In the genomic region with DNA sequence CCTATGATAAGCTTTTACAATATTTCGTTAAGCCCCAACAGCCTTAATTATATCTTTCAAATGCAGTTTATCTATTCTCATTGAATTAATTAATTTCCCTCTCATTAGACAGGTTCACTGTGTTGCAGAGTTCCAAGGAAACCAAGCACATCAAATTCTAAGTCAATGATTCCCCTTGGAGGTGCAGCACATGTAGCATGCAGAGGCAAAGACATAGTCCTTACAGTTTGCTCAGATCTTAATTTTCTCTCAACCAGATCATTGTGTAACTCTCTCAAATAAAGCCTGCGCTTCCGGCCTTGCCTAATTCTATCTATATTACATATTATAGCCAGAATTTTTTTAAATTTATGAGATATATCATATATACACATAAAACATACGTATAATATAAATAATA, we compare ENCODE assay signal across 27 cellular contexts.
"Had no signal": no experiment of that assay in that cellular context is flagged by ENCODE, and none has a peak within 500 bp of the region (broad histone marks: within the 10 kb centered on the region; RNA-seq: fewer than 3 reads in every experiment).

No MANE protein-coding gene starts in this region.

- H3K36me3 ChIP-seq: stomach, suprapubic skin, thoracic aorta, thyroid gland, tibial artery, tibial nerve, transverse colon, upper lobe of left lung, upper lobe of right lung, uterus, vagina had no signal

- FAIRE-seq: urothelium cell line had no signal

- H3K27ac ChIP-seq: stomach, suprapubic skin, testis, thoracic aorta, thyroid gland, tibial artery, tibial nerve, transverse colon, upper lobe of left lung, upper lobe of right lung, uterus, vagina had no signal

- H3K9me3 ChIP-seq: testis, thoracic aorta, thyroid gland, tibial artery, uterus, vagina had no signal

- ATAC-seq: stimulated activated effector memory CD8-positive, alpha-beta T cell treated with anti-CD3 and anti-CD28 coated beads, Interleukin-12 subunit alpha, Interleukin-12 subunit beta, amount 100 ng/mL, for 72 hours; stimulated activated memory B cell treated with anti-CD40 and anti-IgM and Interleukin-4, amounts not matched to agents 10 μg/mL and 1 μg/mL and 100 μg/mL, for 72 hours; stimulated activated naive B cell treated with anti-CD40 and anti-IgM and Interleukin-4, amounts not matched to agents 10 μg/mL and 1 μg/mL and 100 μg/mL, for 72 hours; stimulated activated naive CD8-positive, alpha-beta T cell treated with anti-CD3 and anti-CD28 coated beads, Interleukin-15, amount 100 ng/mL, for 72 hours; stimulated activated naive CD8-positive, alpha-beta T cell treated with anti-CD3 and anti-CD28 coated beads, Interleukin-15, Interleukin-2, amounts not matched to agents 100 U/mL and 50 U/mL, for 24 hours; upper lobe of right lung had no signal

- H3K4me3 ChIP-seq: stomach, suprapubic skin, testis, thoracic aorta, thyroid gland, tibial artery, tibial nerve, transverse colon, upper lobe of left lung, upper lobe of right lung, uterus, vagina had no signal

- DNase-seq: stimulated activated CD4-positive, alpha-beta T cell treated with anti-CD3 and anti-CD28 coated beads, Interleukin-2, amount 100 ng/mL, for 48 hours; stimulated activated CD4-positive, alpha-beta T cell treated with anti-CD3 and anti-CD28 coated beads, Interleukin-4, amount 100 ng/mL, for 1 hour; stimulated activated CD4-positive, alpha-beta T cell treated with anti-CD3 and anti-CD28 coated beads, Interleukin-4, amount 100 ng/mL, for 24 hours; stimulated activated CD4-positive, alpha-beta T cell treated with anti-CD3 and anti-CD28 coated beads, Interleukin-4, amount 100 ng/mL, for 4 hours; stimulated activated CD8-positive, alpha-beta memory T cell treated with anti-CD3 and anti-CD28 coated beads, Interleukin-4, amount 100 ng/mL, for 48 hours; stimulated activated naive B cell treated with anti-CD40 and anti-IgM and Interleukin-4, amounts not matched to agents 10 μg/mL and 1 μg/mL and 100 μg/mL, for 72 hours; stimulated activated naive CD4-positive, alpha-beta T cell; stimulated activated naive CD4-positive, alpha-beta T cell treated with Interleukin-2 at 50 U/mL for 16 hours; stimulated activated naive CD8-positive, alpha-beta T cell treated with anti-CD3 and anti-CD28 coated beads, Interleukin-15, amount 100 ng/mL, for 72 hours; stimulated activated naive CD8-positive, alpha-beta T cell treated with anti-CD3 and anti-CD28 coated beads, Interleukin-15, Interleukin-2, amounts not matched to agents 100 U/mL and 50 U/mL, for 24 hours; stomach; substantia nigra; testis; thyroid gland; tibial artery; transverse colon; trophoblast cell; upper lobe of left lung; upper lobe of right lung; uterus had no signal

- H3K4me1 ChIP-seq: stomach, suprapubic skin, testis, thyroid gland, tibial artery, tibial nerve, transverse colon, upper lobe of left lung, upper lobe of right lung, uterus, vagina had no signal

- H3K27me3 ChIP-seq: stomach, suprapubic skin, testis, thyroid gland, tibial artery, tibial nerve, transverse colon, upper lobe of left lung, upper lobe of right lung, uterus, vagina had no signal
